In genomic region chr12:65916991-65917676, GRCh38 we compare ENCODE assay signal across 26 cellular contexts.
DNase-seq lines count a peak whose midpoint lies in the region; ATAC-seq and TF ChIP-seq lines count a peak whose summit lies in the region.
"Had no signal": no experiment of that assay in that cellular context is flagged by ENCODE, and none has a peak within 500 bp of the region (broad histone marks: within the 10 kb centered on the region; RNA-seq: fewer than 3 reads in every experiment).

No MANE protein-coding gene starts in this region.

- H3K4me1 Mint-ChIP-seq in endodermal cell (peaks cover 5% of the 10 kb centered on the region), type B pancreatic cell (ENCODE audit: unreplicated experiment) (peaks cover 18% of the 10 kb centered on the region)
- H3K4me1 Mint-ChIP-seq: activated CD4-positive, alpha-beta T cell treated with anti-CD3 and anti-CD28 coated beads, Interleukin-2, amount 10 ng/mL, durations not matched to agents 24 days and 14 days; central memory CD8-positive, alpha-beta T cell; stimulated activated memory B cell treated with anti-CD40 and anti-IgM and Interleukin-4, amounts not matched to agents 10 μg/mL and 1 μg/mL and 100 μg/mL, for 72 hours had no signal

- H3K9me2 ChIP-seq in Karpas-422 (replicated peaks; ENCODE audit: insufficient read depth, low read length): no peaks in the 10 kb centered on the region

- H3K27ac Mint-ChIP-seq in endodermal cell (no peak overlapping the region), type B pancreatic cell (no peak overlapping the region)
- H3K27ac Mint-ChIP-seq: activated CD4-positive, alpha-beta T cell treated with anti-CD3 and anti-CD28 coated beads, Interleukin-2, amount 10 ng/mL, durations not matched to agents 24 days and 14 days; activated naive CD8-positive, alpha-beta T cell; activated T-helper 2 cell treated with anti-CD3 and anti-CD28 coated beads, Interferon-gamma antibody, Interleukin-2, Interleukin-4, amounts not matched to agents 10 μg/mL and 5 μg/mL and 100 μg/mL, durations not matched to agents 14 hours and 24 hours and 36 hours; stimulated activated memory B cell treated with anti-CD40 and anti-IgM and Interleukin-4, amounts not matched to agents 10 μg/mL and 1 μg/mL and 100 μg/mL, for 72 hours; T-helper 1 cell treated with Interleukin-12 subunit alpha and Interleukin-12 subunit beta and Interleukin-4 antibody, amounts not matched to agents 30 μg/mL and 1 μg/mL, for 36 hours had no signal

- no peak overlapping the region for H3K4me2 ChIP-seq in Karpas-422 (ENCODE audit: low read depth, low read length, poor library complexity, severe bottlenecking)

- H3K79me2 ChIP-seq in Karpas-422 (ENCODE audit: low read length): no peaks in the 10 kb centered on the region

- no peak overlapping the region for H3K9ac ChIP-seq in Karpas-422 (ENCODE audit: low read length)
- no peak overlapping the region for H3K9ac ChIP-seq in endodermal cell (ENCODE audit: extremely low read depth, low read length, poor library complexity, severe bottlenecking)

- H3K27ac ChIP-seq in Karpas-422 (ENCODE audit: low read length): no peak overlapping the region
- H3K27ac ChIP-seq in endodermal cell (ENCODE audit: low read depth, low read length): no peak overlapping the region
- H3K27ac ChIP-seq: dorsolateral prefrontal cortex, foreskin keratinocyte, Peyer's patch, psoas muscle, SJSA1, testis had no signal

- H3K36me3 Mint-ChIP-seq in endodermal cell (ENCODE audit: low read depth) (peaks cover 36% of the 10 kb centered on the region), type B pancreatic cell (peaks cover 44% of the 10 kb centered on the region)
- H3K36me3 Mint-ChIP-seq: activated naive CD8-positive, alpha-beta T cell; stimulated activated memory B cell treated with anti-CD40 and anti-IgM and Interleukin-4, amounts not matched to agents 10 μg/mL and 1 μg/mL and 100 μg/mL, for 72 hours had no signal

- H3K27me3 Mint-ChIP-seq in endodermal cell (ENCODE audit: insufficient read depth) (no peaks in the 10 kb centered on the region), type B pancreatic cell (peaks cover 12% of the 10 kb centered on the region)
- H3K27me3 Mint-ChIP-seq: activated CD4-positive, alpha-beta T cell treated with anti-CD3 and anti-CD28 coated beads, Interleukin-2, amount 10 ng/mL, durations not matched to agents 24 days and 14 days; stimulated activated memory B cell treated with anti-CD40 and anti-IgM and Interleukin-4, amounts not matched to agents 10 μg/mL and 1 μg/mL and 100 μg/mL, for 72 hours had no signal

- H3K9me3 ChIP-seq in Karpas-422 (ENCODE audit: low read length): no peaks in the 10 kb centered on the region
- H3K9me3 ChIP-seq in endodermal cell (ENCODE audit: control insufficient read depth, low read length): peaks cover 23% of the 10 kb centered on the region
- H3K9me3 ChIP-seq: Caco-2, Peyer's patch, psoas muscle, SJSA1, testis had no signal

- peak; percentile 20 for DNase-seq in Karpas-422
- DNase-seq in endodermal cell: no peak
- DNase-seq in type B pancreatic cell (ENCODE audit: extremely low spot score, unreplicated experiment): no peak
- no peak for DNase-seq in medulla oblongata (ENCODE audit: extremely low spot score)
- DNase-seq in NCI-H128 (lab: John Stamatoyannopoulos, UW; ENCODE audit: unreplicated experiment): no peak
- DNase-seq: activated CD4-positive, alpha-beta T cell treated with anti-CD3 and anti-CD28 coated beads, Interleukin-2, amount 10 ng/mL, durations not matched to agents 24 days and 14 days; Caco-2; DMS79 treated with DMSO at 0.1 percent for 48 hours; dorsolateral prefrontal cortex; foreskin keratinocyte; NCI-H1048; NCI-H1930; NCI-H345; Peyer's patch; psoas muscle; stimulated activated CD4-positive, alpha-beta T cell treated with anti-CD3 and anti-CD28 coated beads, Interleukin-1b, Interleukin-23, amount 100 ng/mL, for 48 hours; testis had no signal

- H4K20me1 ChIP-seq in Karpas-422 (ENCODE audit: insufficient read depth, low read depth, low read length): no peaks in the 10 kb centered on the region

- H3K27me3 ChIP-seq in Karpas-422 (ENCODE audit: low read length): no peaks in the 10 kb centered on the region
- H3K27me3 ChIP-seq in endodermal cell (ENCODE audit: control insufficient read depth, insufficient read depth, low read length, poor library complexity, severe bottlenecking): no peaks in the 10 kb centered on the region
- H3K27me3 ChIP-seq: foreskin keratinocyte, Peyer's patch, SJSA1, testis had no signal

- TF ChIP-seq CTCF in endodermal cell (conservative IDR thresholded peaks at IDR 0.05) (peak; percentile 46), type B pancreatic cell (conservative IDR thresholded peaks at IDR 0.05) (peak; percentile 53)

- ATAC-seq in GM21381 (IDR thresholded peaks at IDR 0.05; ENCODE audit: unreplicated experiment) (peak; percentile 15), GM21717 (IDR thresholded peaks at IDR 0.05; ENCODE audit: unreplicated experiment) (no peak)
- ATAC-seq: foreskin keratinocyte; psoas muscle; stimulated activated memory B cell treated with anti-CD40 and anti-IgM and Interleukin-4, amounts not matched to agents 10 μg/mL and 1 μg/mL and 100 μg/mL, for 72 hours had no signal

- H3K4me3 ChIP-seq in Karpas-422 (ENCODE audit: low read length) (no peak overlapping the region), endodermal cell (ENCODE audit: low read length) (no peak overlapping the region)
- H3K4me3 ChIP-seq: dorsolateral prefrontal cortex, Peyer's patch, psoas muscle, SJSA1, testis had no signal

- H3K36me3 ChIP-seq in Karpas-422 (ENCODE audit: insufficient read depth, low read length) (no peaks in the 10 kb centered on the region), endodermal cell (ENCODE audit: control insufficient read depth, insufficient read depth, low read length) (peaks cover 76% of the 10 kb centered on the region)
- H3K36me3 ChIP-seq: Peyer's patch, SJSA1 had no signal

- H3K4me1 ChIP-seq in Karpas-422 (ENCODE audit: low read length) (no peaks in the 10 kb centered on the region; the same call in 1 of the 2 replicates), endodermal cell (ENCODE audit: control insufficient read depth, insufficient read depth, low read length) (no peaks in the 10 kb centered on the region)
- H3K4me1 ChIP-seq: Caco-2, foreskin keratinocyte, Peyer's patch, psoas muscle, SJSA1, testis had no signal

- H3K4me3 Mint-ChIP-seq in endodermal cell: no peak overlapping the region
- no peak overlapping the region for H3K4me3 Mint-ChIP-seq in type B pancreatic cell
- H3K4me3 Mint-ChIP-seq: activated CD4-positive, alpha-beta T cell treated with anti-CD3 and anti-CD28 coated beads, Interleukin-2, amount 10 ng/mL, durations not matched to agents 24 days and 14 days; activated naive CD8-positive, alpha-beta T cell; central memory CD8-positive, alpha-beta T cell; neural crest cell; stimulated activated memory B cell treated with anti-CD40 and anti-IgM and Interleukin-4, amounts not matched to agents 10 μg/mL and 1 μg/mL and 100 μg/mL, for 72 hours; T-helper 1 cell treated with Interleukin-12 subunit alpha and Interleukin-12 subunit beta and Interleukin-4 antibody, amounts not matched to agents 30 μg/mL and 1 μg/mL, for 36 hours had no signal

- WGBS in endodermal cell (ENCODE audit: insufficient coverage in 1 of 2, insufficient read length in 1 of 2), 2 experiments: 95 to 98% methylated on average over 5 of the region's 5 CpGs

- H2AFZ ChIP-seq in Karpas-422 (ENCODE audit: low read length): no peak overlapping the region

- peaks cover 2% of the 10 kb centered on the region for H3K9me3 Mint-ChIP-seq in endodermal cell
- no peaks in the 10 kb centered on the region for H3K9me3 Mint-ChIP-seq in type B pancreatic cell
- H3K9me3 Mint-ChIP-seq: activated CD4-positive, alpha-beta T cell treated with anti-CD3 and anti-CD28 coated beads, Interleukin-2, amount 10 ng/mL, durations not matched to agents 24 days and 14 days; activated T-helper 2 cell treated with anti-CD3 and anti-CD28 coated beads, Interferon-gamma antibody, Interleukin-2, Interleukin-4, amounts not matched to agents 10 μg/mL and 5 μg/mL and 100 μg/mL, durations not matched to agents 14 hours and 24 hours and 36 hours; central memory CD8-positive, alpha-beta T cell; stimulated activated memory B cell treated with anti-CD40 and anti-IgM and Interleukin-4, amounts not matched to agents 10 μg/mL and 1 μg/mL and 100 μg/mL, for 72 hours; T-helper 1 cell treated with Interleukin-12 subunit alpha and Interleukin-12 subunit beta and Interleukin-4 antibody, amounts not matched to agents 30 μg/mL and 1 μg/mL, for 36 hours had no signal
